ENCODE assay signal across 13 cellular contexts in the genomic region with DNA sequence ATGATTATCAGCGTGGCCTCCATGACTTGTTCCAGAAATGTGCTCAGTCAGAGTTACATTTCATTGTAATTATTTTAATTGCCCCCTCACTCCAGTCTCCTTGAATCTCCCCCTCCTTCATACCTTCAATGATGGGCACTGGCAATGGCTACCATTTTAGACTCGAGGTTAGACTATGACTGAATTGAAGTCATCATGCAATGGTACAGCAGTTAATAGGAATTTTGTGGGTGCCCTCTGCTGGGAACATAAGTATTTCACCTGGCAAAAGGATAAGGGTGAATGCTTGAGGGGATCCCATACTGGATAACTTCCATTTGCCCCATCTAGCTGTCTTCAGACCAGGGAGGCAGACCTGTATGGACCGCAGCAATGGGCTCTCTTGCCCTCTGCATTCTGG. TPM values are rescaled to one million over a fixed set of nuclear protein-coding genes. Genes with fewer than 3 reads are reported as not detected.
A peak's percentile ranks its signal among the peaks of the same experiment; 100 is the strongest.
DNase-seq lines count a peak whose midpoint lies in the region; ATAC-seq, FAIRE-seq and TF ChIP-seq lines count a peak whose summit lies in the region.
"Had no signal": no experiment of that assay in that cellular context is flagged by ENCODE, and none has a peak within 500 bp of the region (broad histone marks: within the 10 kb centered on the region; RNA-seq: fewer than 3 reads in every experiment).

No MANE protein-coding gene starts in this region.

- H3K9me3 Mint-ChIP-seq in activated CD8-positive, alpha-beta T cell treated with anti-CD3 and anti-CD28 coated beads for 36 hours, result peaks cover 2% of the 10 kb centered on the region
- H3K9me3 Mint-ChIP-seq in activated CD8-positive, alpha-beta T cell treated with anti-CD3 and anti-CD28 coated beads, Interleukin-2, amount 10 ng/mL, durations not matched to agents 7 days and 5 days (ENCODE audit: insufficient read depth), result no peaks in the 10 kb centered on the region

- peaks cover 5% of the 10 kb centered on the region for H3K4me1 Mint-ChIP-seq in activated CD8-positive, alpha-beta T cell treated with anti-CD3 and anti-CD28 coated beads for 36 hours (ENCODE audit: low read depth)
- no peaks in the 10 kb centered on the region for H3K4me1 Mint-ChIP-seq in activated CD8-positive, alpha-beta T cell treated with anti-CD3 and anti-CD28 coated beads, Interleukin-2, amount 10 ng/mL, durations not matched to agents 7 days and 5 days (ENCODE audit: low read depth)

- H3K4me3 ChIP-seq in RWPE2 (ENCODE audit: severe bottlenecking) (no peak overlapping the region), fibroblast of mammary gland (ENCODE audit: control insufficient read depth, low read depth, low read length) (no peak overlapping the region), retinal pigment epithelial cell (ENCODE audit: low read length) (no peak overlapping the region)
- H3K4me3 ChIP-seq: stomach had no signal

- H3K4me3 Mint-ChIP-seq in activated CD8-positive, alpha-beta T cell treated with anti-CD3 and anti-CD28 coated beads for 36 hours, result no peak overlapping the region
- no peak overlapping the region for H3K4me3 Mint-ChIP-seq in activated CD8-positive, alpha-beta T cell treated with anti-CD3 and anti-CD28 coated beads, Interleukin-2, amount 10 ng/mL, durations not matched to agents 7 days and 5 days

- CTCF ChIA-PET in activated CD8-positive, alpha-beta T cell treated with anti-CD3 and anti-CD28 coated beads for 36 hours (lab: Charles Lee), result interaction anchor here (0.9 to 2.3 kb wide), 2 partner anchors 207 to 219 kb away, joined by 3 to 7 read pairs; no protein-coding TSS in a partner anchor
- CTCF ChIA-PET in activated CD8-positive, alpha-beta T cell treated with anti-CD3 and anti-CD28 coated beads, Interleukin-2, amount 10 ng/mL, durations not matched to agents 7 days and 5 days (lab: Charles Lee), result interaction anchor here (1.1 kb wide), 1 partner anchor 218 kb away, joined by 4 read pairs; no protein-coding TSS in a partner anchor

- no peaks in the 10 kb centered on the region for H3K36me3 ChIP-seq in RWPE2 (ENCODE audit: low read depth)
- H3K36me3 ChIP-seq: stomach had no signal

- intact Hi-C loops in activated CD8-positive, alpha-beta T cell treated with anti-CD3 and anti-CD28 coated beads for 36 hours (cut with micrococcal nuclease), result no loop called here

- TF ChIP-seq POLR2A in GM12891 (IDR thresholded peaks at IDR 0.05; ENCODE audit: low read depth, low read length), result no peak

- peak; percentile 4 for DNase-seq in activated CD8-positive, alpha-beta T cell treated with anti-CD3 and anti-CD28 coated beads for 36 hours
- DNase-seq in activated CD8-positive, alpha-beta T cell treated with anti-CD3 and anti-CD28 coated beads, Interleukin-2, amount 10 ng/mL, durations not matched to agents 7 days and 5 days, result no peak
- DNase-seq in RWPE2 (ENCODE audit: low spot score), result no peak
- DNase-seq in fibroblast of mammary gland (ENCODE audit: low read depth), result peak; percentile 50
- DNase-seq in retinal pigment epithelial cell (ENCODE audit: low read depth), result no peak
- DNase-seq in NOMO-1 (lab: John Stamatoyannopoulos, UW; ENCODE audit: unreplicated experiment in 2 of 2), result no peak
- DNase-seq in GM12891 (ENCODE audit: insufficient read length, low spot score), result no peak
- DNase-seq: activated effector memory CD4-positive, alpha-beta T cell treated with anti-CD3 and anti-CD28 coated beads, Interleukin-2, amount 50 U/mL, for 16 hours; GOT3; midbrain; NCI-H2081 treated with DMSO at 0.1 percent for 48 hours; stomach had no signal

- H3K27me3 ChIP-seq in RWPE2 (ENCODE audit: insufficient read depth, poor library complexity, severe bottlenecking), result no peaks in the 10 kb centered on the region
- H3K27me3 ChIP-seq: stomach had no signal

- POLR2A ChIA-PET in activated CD8-positive, alpha-beta T cell treated with anti-CD3 and anti-CD28 coated beads for 36 hours (lab: Charles Lee), result no interaction called here
- POLR2A ChIA-PET in activated CD8-positive, alpha-beta T cell treated with anti-CD3 and anti-CD28 coated beads, Interleukin-2, amount 10 ng/mL, durations not matched to agents 7 days and 5 days (lab: Charles Lee), result no interaction called here

- no peak overlapping the region for H3K27ac Mint-ChIP-seq in activated CD8-positive, alpha-beta T cell treated with anti-CD3 and anti-CD28 coated beads for 36 hours
- H3K27ac Mint-ChIP-seq in activated CD8-positive, alpha-beta T cell treated with anti-CD3 and anti-CD28 coated beads, Interleukin-2, amount 10 ng/mL, durations not matched to agents 7 days and 5 days, result no peak overlapping the region

- no peak for FAIRE-seq in GM12891 (lab: Jason Lieb, UNC)

- no peaks in the 10 kb centered on the region for H3K9me3 ChIP-seq in RWPE2 (ENCODE audit: severe bottlenecking)

- no peak for ATAC-seq in activated CD8-positive, alpha-beta T cell treated with anti-CD3 and anti-CD28 coated beads for 36 hours
- ATAC-seq in activated CD8-positive, alpha-beta T cell treated with anti-CD3 and anti-CD28 coated beads, Interleukin-2, amount 10 ng/mL, durations not matched to agents 7 days and 5 days, result no peak
- ATAC-seq in RWPE2 (ENCODE audit: low read depth) (no peak), GM21528 (IDR thresholded peaks at IDR 0.05; ENCODE audit: low FRiP score, unreplicated experiment) (no peak)

- H3K27me3 Mint-ChIP-seq in activated CD8-positive, alpha-beta T cell treated with anti-CD3 and anti-CD28 coated beads for 36 hours, result no peaks in the 10 kb centered on the region
- H3K27me3 Mint-ChIP-seq in activated CD8-positive, alpha-beta T cell treated with anti-CD3 and anti-CD28 coated beads, Interleukin-2, amount 10 ng/mL, durations not matched to agents 7 days and 5 days (ENCODE audit: low read depth), result no peaks in the 10 kb centered on the region

- no peak for TF ChIP-seq CTCF in activated CD8-positive, alpha-beta T cell treated with anti-CD3 and anti-CD28 coated beads for 36 hours (IDR thresholded peaks at IDR 0.05)
- TF ChIP-seq CTCF in RWPE2 (IDR thresholded peaks at IDR 0.05; ENCODE audit: poor library complexity, severe bottlenecking) (peak; percentile 46), fibroblast of mammary gland (conservative IDR thresholded peaks at IDR 0.05; ENCODE audit: control insufficient read depth, insufficient read depth, low read depth, low read length) (peak; percentile 27), retinal pigment epithelial cell (conservative IDR thresholded peaks at IDR 0.05; ENCODE audit: low read depth, low read length) (peak; percentile 32)

- no peak overlapping the region for H3K27ac ChIP-seq in RWPE2 (ENCODE audit: poor library complexity, severe bottlenecking)
- H3K27ac ChIP-seq: stomach had no signal

- H3K4me1 ChIP-seq in RWPE2 (ENCODE audit: insufficient read depth, poor library complexity, severe bottlenecking), result no peaks in the 10 kb centered on the region
- H3K4me1 ChIP-seq: stomach had no signal

- no peaks in the 10 kb centered on the region for H3K36me3 Mint-ChIP-seq in activated CD8-positive, alpha-beta T cell treated with anti-CD3 and anti-CD28 coated beads for 36 hours (ENCODE audit: low read depth)
- no peaks in the 10 kb centered on the region for H3K36me3 Mint-ChIP-seq in activated CD8-positive, alpha-beta T cell treated with anti-CD3 and anti-CD28 coated beads, Interleukin-2, amount 10 ng/mL, durations not matched to agents 7 days and 5 days (ENCODE audit: low read depth)

TF ChIP-seq in GM12891, 5 proteins besides CTCF, POLR2A, EP300 and RAD21:
- TF ChIP-seq POU2F2 (IDR thresholded peaks at IDR 0.05; ENCODE audit: low read depth, low read length), result no peak
- no peak for TF ChIP-seq POLR2AphosphoS5 (IDR thresholded peaks at IDR 0.05; ENCODE audit: low read depth, low read length)
- TF ChIP-seq PAX5 (IDR thresholded peaks at IDR 0.05; ENCODE audit: insufficient read depth, low read length, severe bottlenecking), result no peak
- TF ChIP-seq SPI1 (IDR thresholded peaks at IDR 0.05; ENCODE audit: low read depth, low read length), result no peak
- no peak for TF ChIP-seq TAF1 (IDR thresholded peaks at IDR 0.05; ENCODE audit: low read depth, low read length)
TF ChIP-seq in GM12891: peak in this region for 0.

RNA-seq across cellular contexts. Expression of a gene that starts 32.2 kb away (rescaled TPM):
- total RNA-seq in activated CD8-positive, alpha-beta T cell treated with anti-CD3 and anti-CD28 coated beads for 36 hours, result 10 to 100 TPM; 35.7 to 40.1 TPM
- 10 to 100 TPM; 19.3 to 19.8 TPM for total RNA-seq in activated CD8-positive, alpha-beta T cell treated with anti-CD3 and anti-CD28 coated beads, Interleukin-2, amount 10 ng/mL, durations not matched to agents 7 days and 5 days
- 18.8 TPM for polyA plus RNA-seq in GM12891 (2012; ENCODE audit: low read depth, missing spikeins)

RNA-seq across cellular contexts. Expression of a gene that starts 47.5 kb away (rescaled TPM):
- total RNA-seq in activated CD8-positive, alpha-beta T cell treated with anti-CD3 and anti-CD28 coated beads for 36 hours, result 1,000 to 10,000 TPM; 1,401 to 1,445 TPM
- total RNA-seq in activated CD8-positive, alpha-beta T cell treated with anti-CD3 and anti-CD28 coated beads, Interleukin-2, amount 10 ng/mL, durations not matched to agents 7 days and 5 days, result 100 to 1,000 TPM; 784 to 807 TPM
- polyA plus RNA-seq in GM12891 (2012; ENCODE audit: low read depth, missing spikeins), result 3,057 TPM

Comparison
In these comparisons a context has a peak if more than half of its experiments do, and no peak if none do; other contexts are left out.
1. DNase-seq: peak in activated CD8-positive, alpha-beta T cell treated with anti-CD3 and anti-CD28 coated beads for 36 hours (single experiment) and fibroblast of mammary gland (single experiment); none in activated CD8-positive, alpha-beta T cell treated with anti-CD3 and anti-CD28 coated beads, Interleukin-2, amount 10 ng/mL, durations not matched to agents 7 days and 5 days (single experiment), RWPE2 (single experiment), retinal pigment epithelial cell (single experiment), NOMO-1 (0 of 2) and GM12891 (single experiment).